In genomic region chr18:75915941-75916640, GRCh38 we compare ENCODE assay signal across 1 cellular context.
TF ChIP-seq lines count a peak whose summit lies in the region.

No MANE protein-coding gene starts in this region.

TF ChIP-seq in IMR-90, 13 proteins besides CTCF, POLR2A, EP300 and RAD21 (continued from another document):
- TF ChIP-seq NFE2L2 (IDR thresholded peaks at IDR 0.05; ENCODE audit: low read depth, low read length) (no peak), CHD1 (IDR thresholded peaks at IDR 0.05; ENCODE audit: low read depth, low read length) (no peak), RFX5 (IDR thresholded peaks at IDR 0.05; ENCODE audit: low read depth, low read length) (no peak), MAFK (IDR thresholded peaks at IDR 0.05; ENCODE audit: low read depth, low read length) (no peak), FOS (IDR thresholded peaks at IDR 0.05; ENCODE audit: low read depth, low read length) (no peak)
TF ChIP-seq in IMR-90: peak in this region for 0.
